Comparison of ENCODE assay signal across 9 cellular contexts in genomic region chr2:155223781-155224406, GRCh38.
DNase-seq lines count a peak whose midpoint lies in the region; ATAC-seq and TF ChIP-seq lines count a peak whose summit lies in the region.
"Had no signal": no experiment of that assay in that cellular context is flagged by ENCODE, and none has a peak within 500 bp of the region (broad histone marks: within the 10 kb centered on the region; RNA-seq: fewer than 3 reads in every experiment).

No MANE protein-coding gene starts in this region.

- no peaks in the 10 kb centered on the region for H3K4me1 ChIP-seq in esophagus muscularis mucosa
- no peaks in the 10 kb centered on the region for H3K4me1 ChIP-seq in upper lobe of left lung
- H3K4me1 ChIP-seq in osteoblast (ENCODE audit: insufficient read depth, low read length): no peaks in the 10 kb centered on the region

- peak; percentile 28; the same call in 1 of the 2 replicates for TF ChIP-seq CTCF in GM12875 (IDR thresholded peaks at IDR 0.05; ENCODE audit: borderline replicate concordance, insufficient read depth, low read depth, low read length)
- TF ChIP-seq CTCF in esophagus muscularis mucosa (IDR thresholded peaks at IDR 0.05): peak in 2 of 3 experiments; percentile 27 to 47
- TF ChIP-seq CTCF in upper lobe of left lung (IDR thresholded peaks at IDR 0.05): peak in 1 of 6 experiments; percentile 9
- TF ChIP-seq CTCF in osteoblast (IDR thresholded peaks at IDR 0.05; ENCODE audit: extremely low read depth, low read depth, low read length): no peak

- H3K27ac ChIP-seq in esophagus muscularis mucosa (replicated peaks in 1 of 4) (no peak overlapping the region), upper lobe of left lung (no peak overlapping the region), osteoblast (ENCODE audit: low read depth, low read length) (no peak overlapping the region)

- no peak overlapping the region for H3K4me3 ChIP-seq in GM12875 (ENCODE audit: low read depth, low read length)
- H3K4me3 ChIP-seq in esophagus muscularis mucosa: no peak overlapping the region
- no peak overlapping the region for H3K4me3 ChIP-seq in upper lobe of left lung
- no peak overlapping the region for H3K4me3 ChIP-seq in osteoblast (ENCODE audit: insufficient read depth, low read length)

- H4K20me1 ChIP-seq in osteoblast (ENCODE audit: insufficient read depth, low read length): no peaks in the 10 kb centered on the region

- no peaks in the 10 kb centered on the region for H3K79me2 ChIP-seq in osteoblast (ENCODE audit: insufficient read depth, low read length)

- DNase-seq in NCI-H446 treated with DMSO at 0.1 percent for 48 hours (lab: John Stamatoyannopoulos, UW) (peak; percentile 80), esophagus muscularis mucosa (ENCODE audit: extremely low spot score) (no peak), upper lobe of left lung (no peak), osteoblast (ENCODE audit: insufficient read length, low spot score, missing footprints) (no peak)
- no peak for DNase-seq in effector CD8-positive, alpha-beta T cell (lab: John Stamatoyannopoulos, UW)
- DNase-seq in activated T-cell treated with anti-CD3 and anti-CD28 coated beads, Interleukin-2, amount 50 U/mL, for 24 hours: no peak
- DNase-seq: IMR-90 had no signal

- H3K36me3 ChIP-seq in esophagus muscularis mucosa (no peaks in the 10 kb centered on the region), upper lobe of left lung (no peaks in the 10 kb centered on the region), osteoblast (ENCODE audit: insufficient read depth, low read length) (no peaks in the 10 kb centered on the region)

- intact Hi-C loops in esophagus muscularis mucosa (cut with DNase I): loop anchor here (10.0 kb wide), 2 partner anchors 599 to 789 kb away; no protein-coding TSS in a partner anchor

- 38% methylated on average over 5 of the region's 5 CpGs for WGBS in esophagus muscularis mucosa
- WGBS in upper lobe of left lung, 2 donors: 56 to 58% methylated on average over 5 of the region's 5 CpGs

- no peaks in the 10 kb centered on the region for H3K9me3 ChIP-seq in esophagus muscularis mucosa
- no peaks in the 10 kb centered on the region for H3K9me3 ChIP-seq in upper lobe of left lung
- H3K9me3 ChIP-seq in osteoblast (ENCODE audit: low read depth, low read length): no peaks in the 10 kb centered on the region

- H3K27ac Mint-ChIP-seq in activated T-cell treated with anti-CD3 and anti-CD28 coated beads, Interleukin-2, amount 50 U/mL, for 24 hours: no peak overlapping the region

- no peaks in the 10 kb centered on the region for H3K36me3 Mint-ChIP-seq in activated T-cell treated with anti-CD3 and anti-CD28 coated beads, Interleukin-2, amount 50 U/mL, for 24 hours (ENCODE audit: low read depth)

- ATAC-seq in HG02763 (IDR thresholded peaks at IDR 0.05; ENCODE audit: unreplicated experiment): peak; percentile 57
- no peak for ATAC-seq in upper lobe of left lung (ENCODE audit: low FRiP score in 2 of 2)

- no peak overlapping the region for H3K4me3 Mint-ChIP-seq in activated T-cell treated with anti-CD3 and anti-CD28 coated beads, Interleukin-2, amount 50 U/mL, for 24 hours

- H3K9me3 Mint-ChIP-seq in activated T-cell treated with anti-CD3 and anti-CD28 coated beads, Interleukin-2, amount 50 U/mL, for 24 hours: peaks cover 3% of the 10 kb centered on the region

- TF ChIP-seq POLR2A in esophagus muscularis mucosa (IDR thresholded peaks at IDR 0.05; ENCODE audit: low read depth): no peak
- no peak for TF ChIP-seq POLR2A in upper lobe of left lung (IDR thresholded peaks at IDR 0.05)

- H3K4me2 ChIP-seq in osteoblast (ENCODE audit: insufficient read depth, low read length): no peak overlapping the region

- H3K27me3 ChIP-seq in esophagus muscularis mucosa: no peaks in the 10 kb centered on the region
- no peaks in the 10 kb centered on the region for H3K27me3 ChIP-seq in upper lobe of left lung
- H3K27me3 ChIP-seq in osteoblast (ENCODE audit: insufficient read depth, low read length): no peaks in the 10 kb centered on the region

- H3K4me1 Mint-ChIP-seq in activated T-cell treated with anti-CD3 and anti-CD28 coated beads, Interleukin-2, amount 50 U/mL, for 24 hours (ENCODE audit: low read depth): no peaks in the 10 kb centered on the region

- no peak for TF ChIP-seq EP300 in esophagus muscularis mucosa (IDR thresholded peaks at IDR 0.05)
- no peak for TF ChIP-seq EP300 in upper lobe of left lung (IDR thresholded peaks at IDR 0.05)

- no peak overlapping the region for H2AFZ ChIP-seq in osteoblast (ENCODE audit: low read length)

- no peaks in the 10 kb centered on the region for H3K27me3 Mint-ChIP-seq in activated T-cell treated with anti-CD3 and anti-CD28 coated beads, Interleukin-2, amount 50 U/mL, for 24 hours
